ENCODE assay signal across 1 cellular context in genomic region chr20:35978041-35978513, GRCh38.
TF ChIP-seq lines count a peak whose summit lies in the region.

No MANE protein-coding gene starts in this region.

TF ChIP-seq in K562, 482 proteins besides CTCF, POLR2A, EP300 and RAD21 (continued from another document):
- TF ChIP-seq THRA (IDR thresholded peaks at IDR 0.05) = no peak
- 0 out of 2 replicates have a peak, but pooled peaks have one; percentile 27 for TF ChIP-seq SMAD4 (CRISPR knock-in tag; conservative IDR thresholded peaks at IDR 0.05)
- no peak for TF ChIP-seq THAP12 (CRISPR knock-in tag; IDR thresholded peaks at IDR 0.05)
- TF ChIP-seq SMARCC2 (IDR thresholded peaks at IDR 0.05; ENCODE audit: low read depth) = peak; percentile 56; the same call in 1 of the 2 replicates
- no peak for TF ChIP-seq MLX (CRISPR knock-in tag; conservative IDR thresholded peaks at IDR 0.05)
- no peak for TF ChIP-seq ZKSCAN8 (CRISPR knock-in tag; IDR thresholded peaks at IDR 0.05)
- TF ChIP-seq CEBPB (tag; IDR thresholded peaks at IDR 0.05) = peak; percentile 98
- no peak for TF ChIP-seq THRB (CRISPR knock-in tag; conservative IDR thresholded peaks at IDR 0.05)
- TF ChIP-seq PBX2 (CRISPR knock-in tag; IDR thresholded peaks at IDR 0.05; ENCODE audit: low read depth) = no peak
- TF ChIP-seq PBX2 (tag; conservative IDR thresholded peaks at IDR 0.05; ENCODE audit: low read depth) = no peak
